Comparison of ENCODE assay signal across 1 cellular context in the genomic region with DNA sequence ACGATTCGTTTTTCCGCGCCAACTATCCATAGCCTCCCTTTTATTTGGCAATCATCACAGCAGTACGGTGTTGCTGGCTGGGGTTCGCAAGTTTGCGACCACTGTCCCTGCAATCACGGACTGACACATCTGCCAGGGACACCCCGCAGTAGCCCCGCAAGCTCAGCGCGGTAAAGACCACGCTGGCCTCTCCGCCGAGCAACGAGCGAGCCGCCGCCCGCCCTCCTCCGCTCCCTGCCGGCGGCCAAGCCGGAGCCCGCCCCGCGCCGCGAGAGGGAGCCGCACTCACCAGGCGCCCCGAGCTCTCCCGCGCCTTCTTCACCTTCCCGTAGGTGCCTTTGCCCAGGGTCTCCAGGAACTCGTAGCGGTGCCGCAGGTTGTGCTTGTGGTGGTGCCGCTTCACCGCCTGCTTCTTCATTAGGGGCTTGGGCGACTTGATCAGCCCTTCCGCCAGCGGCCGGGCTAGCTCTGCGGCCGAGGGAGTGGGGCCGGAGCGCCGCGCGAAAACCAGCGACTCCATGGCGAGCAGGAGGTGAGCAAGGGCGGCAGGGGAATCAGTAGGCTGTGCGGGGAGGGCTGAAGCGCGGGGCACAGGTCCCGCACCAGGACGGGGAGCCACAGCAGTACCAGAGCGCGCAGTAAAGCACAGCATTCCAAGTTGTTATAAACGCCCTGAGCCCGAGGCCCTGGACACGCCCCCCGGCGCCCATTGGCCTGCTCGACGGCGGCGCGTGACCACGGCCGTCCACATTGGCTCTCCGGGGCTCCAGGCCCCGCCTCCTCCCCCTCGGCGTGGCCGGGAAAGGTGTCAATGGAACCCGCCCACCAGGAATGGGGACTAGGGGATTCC.
A peak's percentile ranks its signal among the peaks of the same experiment; 100 is the strongest.
TF ChIP-seq lines count a peak whose summit lies in the region.

A gene (minus strand): TSS at position 637 of the 850 bp plus-strand sequence. CDS start 117 bp downstream, at position 520.

TF ChIP-seq in HepG2, 621 proteins besides CTCF, POLR2A, EP300 and RAD21 (continued from another document and continues in another):
- TF ChIP-seq, protein P1, sequence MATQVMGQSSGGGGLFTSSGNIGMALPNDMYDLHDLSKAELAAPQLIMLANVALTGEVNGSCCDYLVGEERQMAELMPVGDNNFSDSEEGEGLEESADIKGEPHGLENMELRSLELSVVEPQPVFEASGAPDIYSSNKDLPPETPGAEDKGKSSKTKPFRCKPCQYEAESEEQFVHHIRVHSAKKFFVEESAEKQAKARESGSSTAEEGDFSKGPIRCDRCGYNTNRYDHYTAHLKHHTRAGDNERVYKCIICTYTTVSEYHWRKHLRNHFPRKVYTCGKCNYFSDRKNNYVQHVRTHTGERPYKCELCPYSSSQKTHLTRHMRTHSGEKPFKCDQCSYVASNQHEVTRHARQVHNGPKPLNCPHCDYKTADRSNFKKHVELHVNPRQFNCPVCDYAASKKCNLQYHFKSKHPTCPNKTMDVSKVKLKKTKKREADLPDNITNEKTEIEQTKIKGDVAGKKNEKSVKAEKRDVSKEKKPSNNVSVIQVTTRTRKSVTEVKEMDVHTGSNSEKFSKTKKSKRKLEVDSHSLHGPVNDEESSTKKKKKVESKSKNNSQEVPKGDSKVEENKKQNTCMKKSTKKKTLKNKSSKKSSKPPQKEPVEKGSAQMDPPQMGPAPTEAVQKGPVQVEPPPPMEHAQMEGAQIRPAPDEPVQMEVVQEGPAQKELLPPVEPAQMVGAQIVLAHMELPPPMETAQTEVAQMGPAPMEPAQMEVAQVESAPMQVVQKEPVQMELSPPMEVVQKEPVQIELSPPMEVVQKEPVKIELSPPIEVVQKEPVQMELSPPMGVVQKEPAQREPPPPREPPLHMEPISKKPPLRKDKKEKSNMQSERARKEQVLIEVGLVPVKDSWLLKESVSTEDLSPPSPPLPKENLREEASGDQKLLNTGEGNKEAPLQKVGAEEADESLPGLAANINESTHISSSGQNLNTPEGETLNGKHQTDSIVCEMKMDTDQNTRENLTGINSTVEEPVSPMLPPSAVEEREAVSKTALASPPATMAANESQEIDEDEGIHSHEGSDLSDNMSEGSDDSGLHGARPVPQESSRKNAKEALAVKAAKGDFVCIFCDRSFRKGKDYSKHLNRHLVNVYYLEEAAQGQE (IDR thresholded peaks at IDR 0.05; ENCODE audit: borderline replicate concordance in 1 of 2, low read depth in 1 of 2, low read length in 2 of 2) = no peak
- peak; percentile 75; the same call in 1 of the 2 replicates for TF ChIP-seq ZNF83 (CRISPR knock-in tag; IDR thresholded peaks at IDR 0.05; ENCODE audit: borderline replicate concordance)
- TF ChIP-seq EED (CRISPR knock-in tag; IDR thresholded peaks at IDR 0.05) = 0 out of 2 replicates have a peak, but pooled peaks have one; percentile 26
- TF ChIP-seq ZSCAN30 (CRISPR knock-in tag; IDR thresholded peaks at IDR 0.05) = no peak
- TF ChIP-seq, protein P2, sequence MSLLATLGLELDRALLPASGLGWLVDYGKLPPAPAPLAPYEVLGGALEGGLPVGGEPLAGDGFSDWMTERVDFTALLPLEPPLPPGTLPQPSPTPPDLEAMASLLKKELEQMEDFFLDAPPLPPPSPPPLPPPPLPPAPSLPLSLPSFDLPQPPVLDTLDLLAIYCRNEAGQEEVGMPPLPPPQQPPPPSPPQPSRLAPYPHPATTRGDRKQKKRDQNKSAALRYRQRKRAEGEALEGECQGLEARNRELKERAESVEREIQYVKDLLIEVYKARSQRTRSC (CRISPR knock-in tag; IDR thresholded peaks at IDR 0.05; ENCODE audit: low read depth) = no peak
- no peak for TF ChIP-seq CHD4 (IDR thresholded peaks at IDR 0.05; ENCODE audit: borderline replicate concordance, low read length)
- no peak for TF ChIP-seq MIXL1 (CRISPR knock-in tag; IDR thresholded peaks at IDR 0.05)
- peak; percentile 34; the same call in 1 of the 2 replicates for TF ChIP-seq RFXANK (CRISPR knock-in tag; IDR thresholded peaks at IDR 0.05)
- no peak for TF ChIP-seq ZNF441 (CRISPR knock-in tag; IDR thresholded peaks at IDR 0.05; ENCODE audit: borderline replicate concordance)
- TF ChIP-seq, protein P3, sequence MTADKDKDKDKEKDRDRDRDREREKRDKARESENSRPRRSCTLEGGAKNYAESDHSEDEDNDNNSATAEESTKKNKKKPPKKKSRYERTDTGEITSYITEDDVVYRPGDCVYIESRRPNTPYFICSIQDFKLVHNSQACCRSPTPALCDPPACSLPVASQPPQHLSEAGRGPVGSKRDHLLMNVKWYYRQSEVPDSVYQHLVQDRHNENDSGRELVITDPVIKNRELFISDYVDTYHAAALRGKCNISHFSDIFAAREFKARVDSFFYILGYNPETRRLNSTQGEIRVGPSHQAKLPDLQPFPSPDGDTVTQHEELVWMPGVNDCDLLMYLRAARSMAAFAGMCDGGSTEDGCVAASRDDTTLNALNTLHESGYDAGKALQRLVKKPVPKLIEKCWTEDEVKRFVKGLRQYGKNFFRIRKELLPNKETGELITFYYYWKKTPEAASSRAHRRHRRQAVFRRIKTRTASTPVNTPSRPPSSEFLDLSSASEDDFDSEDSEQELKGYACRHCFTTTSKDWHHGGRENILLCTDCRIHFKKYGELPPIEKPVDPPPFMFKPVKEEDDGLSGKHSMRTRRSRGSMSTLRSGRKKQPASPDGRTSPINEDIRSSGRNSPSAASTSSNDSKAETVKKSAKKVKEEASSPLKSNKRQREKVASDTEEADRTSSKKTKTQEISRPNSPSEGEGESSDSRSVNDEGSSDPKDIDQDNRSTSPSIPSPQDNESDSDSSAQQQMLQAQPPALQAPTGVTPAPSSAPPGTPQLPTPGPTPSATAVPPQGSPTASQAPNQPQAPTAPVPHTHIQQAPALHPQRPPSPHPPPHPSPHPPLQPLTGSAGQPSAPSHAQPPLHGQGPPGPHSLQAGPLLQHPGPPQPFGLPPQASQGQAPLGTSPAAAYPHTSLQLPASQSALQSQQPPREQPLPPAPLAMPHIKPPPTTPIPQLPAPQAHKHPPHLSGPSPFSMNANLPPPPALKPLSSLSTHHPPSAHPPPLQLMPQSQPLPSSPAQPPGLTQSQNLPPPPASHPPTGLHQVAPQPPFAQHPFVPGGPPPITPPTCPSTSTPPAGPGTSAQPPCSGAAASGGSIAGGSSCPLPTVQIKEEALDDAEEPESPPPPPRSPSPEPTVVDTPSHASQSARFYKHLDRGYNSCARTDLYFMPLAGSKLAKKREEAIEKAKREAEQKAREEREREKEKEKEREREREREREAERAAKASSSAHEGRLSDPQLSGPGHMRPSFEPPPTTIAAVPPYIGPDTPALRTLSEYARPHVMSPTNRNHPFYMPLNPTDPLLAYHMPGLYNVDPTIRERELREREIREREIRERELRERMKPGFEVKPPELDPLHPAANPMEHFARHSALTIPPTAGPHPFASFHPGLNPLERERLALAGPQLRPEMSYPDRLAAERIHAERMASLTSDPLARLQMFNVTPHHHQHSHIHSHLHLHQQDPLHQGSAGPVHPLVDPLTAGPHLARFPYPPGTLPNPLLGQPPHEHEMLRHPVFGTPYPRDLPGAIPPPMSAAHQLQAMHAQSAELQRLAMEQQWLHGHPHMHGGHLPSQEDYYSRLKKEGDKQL (CRISPR knock-in tag; IDR thresholded peaks at IDR 0.05; ENCODE audit: low read depth) = no peak
- peak; percentile 41; the same call in 1 of the 2 replicates for TF ChIP-seq SPEN (CRISPR knock-in tag; IDR thresholded peaks at IDR 0.05; ENCODE audit: low read depth)
- TF ChIP-seq, protein P4, sequence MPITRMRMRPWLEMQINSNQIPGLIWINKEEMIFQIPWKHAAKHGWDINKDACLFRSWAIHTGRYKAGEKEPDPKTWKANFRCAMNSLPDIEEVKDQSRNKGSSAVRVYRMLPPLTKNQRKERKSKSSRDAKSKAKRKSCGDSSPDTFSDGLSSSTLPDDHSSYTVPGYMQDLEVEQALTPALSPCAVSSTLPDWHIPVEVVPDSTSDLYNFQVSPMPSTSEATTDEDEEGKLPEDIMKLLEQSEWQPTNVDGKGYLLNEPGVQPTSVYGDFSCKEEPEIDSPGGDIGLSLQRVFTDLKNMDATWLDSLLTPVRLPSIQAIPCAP (CRISPR knock-in tag; IDR thresholded peaks at IDR 0.05; ENCODE audit: low read depth) = no peak
- no peak for TF ChIP-seq SSRP1 (CRISPR knock-in tag; IDR thresholded peaks at IDR 0.05)
- no peak; the same call in 1 of the 2 replicates for TF ChIP-seq ZNF878 (CRISPR knock-in tag; IDR thresholded peaks at IDR 0.05)
- TF ChIP-seq, protein P5, sequence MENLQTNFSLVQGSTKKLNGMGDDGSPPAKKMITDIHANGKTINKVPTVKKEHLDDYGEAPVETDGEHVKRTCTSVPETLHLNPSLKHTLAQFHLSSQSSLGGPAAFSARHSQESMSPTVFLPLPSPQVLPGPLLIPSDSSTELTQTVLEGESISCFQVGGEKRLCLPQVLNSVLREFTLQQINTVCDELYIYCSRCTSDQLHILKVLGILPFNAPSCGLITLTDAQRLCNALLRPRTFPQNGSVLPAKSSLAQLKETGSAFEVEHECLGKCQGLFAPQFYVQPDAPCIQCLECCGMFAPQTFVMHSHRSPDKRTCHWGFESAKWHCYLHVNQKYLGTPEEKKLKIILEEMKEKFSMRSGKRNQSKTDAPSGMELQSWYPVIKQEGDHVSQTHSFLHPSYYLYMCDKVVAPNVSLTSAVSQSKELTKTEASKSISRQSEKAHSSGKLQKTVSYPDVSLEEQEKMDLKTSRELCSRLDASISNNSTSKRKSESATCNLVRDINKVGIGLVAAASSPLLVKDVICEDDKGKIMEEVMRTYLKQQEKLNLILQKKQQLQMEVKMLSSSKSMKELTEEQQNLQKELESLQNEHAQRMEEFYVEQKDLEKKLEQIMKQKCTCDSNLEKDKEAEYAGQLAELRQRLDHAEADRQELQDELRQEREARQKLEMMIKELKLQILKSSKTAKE (CRISPR knock-in tag; IDR thresholded peaks at IDR 0.05; ENCODE audit: borderline replicate concordance) = no peak
- TF ChIP-seq AKAP8 (CRISPR knock-in tag; IDR thresholded peaks at IDR 0.05) = no peak
- TF ChIP-seq, protein P6, sequence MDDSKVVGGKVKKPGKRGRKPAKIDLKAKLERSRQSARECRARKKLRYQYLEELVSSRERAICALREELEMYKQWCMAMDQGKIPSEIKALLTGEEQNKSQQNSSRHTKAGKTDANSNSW (CRISPR knock-in tag; IDR thresholded peaks at IDR 0.05; ENCODE audit: borderline replicate concordance) = 0 out of 2 replicates have a peak, but pooled peaks have one; percentile 33
- TF ChIP-seq, protein P7, sequence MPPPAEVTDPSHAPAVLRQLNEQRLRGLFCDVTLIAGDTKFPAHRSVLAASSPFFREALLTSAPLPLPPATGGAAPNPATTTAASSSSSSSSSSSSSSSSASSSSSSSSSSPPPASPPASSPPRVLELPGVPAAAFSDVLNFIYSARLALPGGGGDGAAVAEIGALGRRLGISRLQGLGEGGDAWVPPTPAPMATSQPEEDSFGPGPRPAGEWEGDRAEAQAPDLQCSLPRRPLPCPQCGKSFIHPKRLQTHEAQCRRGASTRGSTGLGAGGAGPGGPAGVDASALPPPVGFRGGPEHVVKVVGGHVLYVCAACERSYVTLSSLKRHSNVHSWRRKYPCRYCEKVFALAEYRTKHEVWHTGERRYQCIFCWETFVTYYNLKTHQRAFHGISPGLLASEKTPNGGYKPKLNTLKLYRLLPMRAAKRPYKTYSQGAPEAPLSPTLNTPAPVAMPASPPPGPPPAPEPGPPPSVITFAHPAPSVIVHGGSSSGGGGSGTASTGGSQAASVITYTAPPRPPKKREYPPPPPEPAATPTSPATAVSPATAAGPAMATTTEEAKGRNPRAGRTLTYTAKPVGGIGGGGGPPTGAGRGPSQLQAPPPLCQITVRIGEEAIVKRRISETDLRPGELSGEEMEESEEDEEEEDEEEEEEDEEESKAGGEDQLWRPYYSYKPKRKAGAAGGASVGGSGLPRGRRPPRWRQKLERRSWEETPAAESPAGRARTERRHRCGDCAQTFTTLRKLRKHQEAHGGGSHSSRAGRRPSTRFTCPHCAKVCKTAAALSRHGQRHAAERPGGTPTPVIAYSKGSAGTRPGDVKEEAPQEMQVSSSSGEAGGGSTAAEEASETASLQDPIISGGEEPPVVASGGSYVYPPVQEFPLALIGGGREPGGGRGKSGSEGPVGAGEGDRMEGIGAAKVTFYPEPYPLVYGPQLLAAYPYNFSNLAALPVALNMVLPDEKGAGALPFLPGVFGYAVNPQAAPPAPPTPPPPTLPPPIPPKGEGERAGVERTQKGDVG (CRISPR knock-in tag; IDR thresholded peaks at IDR 0.05; ENCODE audit: borderline replicate concordance) = peak; percentile 71; the same call in 1 of the 2 replicates
- TF ChIP-seq, protein P8, sequence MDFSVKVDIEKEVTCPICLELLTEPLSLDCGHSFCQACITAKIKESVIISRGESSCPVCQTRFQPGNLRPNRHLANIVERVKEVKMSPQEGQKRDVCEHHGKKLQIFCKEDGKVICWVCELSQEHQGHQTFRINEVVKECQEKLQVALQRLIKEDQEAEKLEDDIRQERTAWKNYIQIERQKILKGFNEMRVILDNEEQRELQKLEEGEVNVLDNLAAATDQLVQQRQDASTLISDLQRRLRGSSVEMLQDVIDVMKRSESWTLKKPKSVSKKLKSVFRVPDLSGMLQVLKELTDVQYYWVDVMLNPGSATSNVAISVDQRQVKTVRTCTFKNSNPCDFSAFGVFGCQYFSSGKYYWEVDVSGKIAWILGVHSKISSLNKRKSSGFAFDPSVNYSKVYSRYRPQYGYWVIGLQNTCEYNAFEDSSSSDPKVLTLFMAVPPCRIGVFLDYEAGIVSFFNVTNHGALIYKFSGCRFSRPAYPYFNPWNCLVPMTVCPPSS (IDR thresholded peaks at IDR 0.05) = no peak
- no peak; the same call in 1 of the 2 replicates for TF ChIP-seq RXRA (CRISPR knock-in tag; IDR thresholded peaks at IDR 0.05)
- TF ChIP-seq ISL2 (CRISPR knock-in tag; IDR thresholded peaks at IDR 0.05) = no peak
- no peak for TF ChIP-seq HDAC2 (CRISPR knock-in tag; IDR thresholded peaks at IDR 0.05)
- no peak for TF ChIP-seq ZNF232 (CRISPR knock-in tag; IDR thresholded peaks at IDR 0.05; ENCODE audit: borderline replicate concordance)
- TF ChIP-seq, protein P9, sequence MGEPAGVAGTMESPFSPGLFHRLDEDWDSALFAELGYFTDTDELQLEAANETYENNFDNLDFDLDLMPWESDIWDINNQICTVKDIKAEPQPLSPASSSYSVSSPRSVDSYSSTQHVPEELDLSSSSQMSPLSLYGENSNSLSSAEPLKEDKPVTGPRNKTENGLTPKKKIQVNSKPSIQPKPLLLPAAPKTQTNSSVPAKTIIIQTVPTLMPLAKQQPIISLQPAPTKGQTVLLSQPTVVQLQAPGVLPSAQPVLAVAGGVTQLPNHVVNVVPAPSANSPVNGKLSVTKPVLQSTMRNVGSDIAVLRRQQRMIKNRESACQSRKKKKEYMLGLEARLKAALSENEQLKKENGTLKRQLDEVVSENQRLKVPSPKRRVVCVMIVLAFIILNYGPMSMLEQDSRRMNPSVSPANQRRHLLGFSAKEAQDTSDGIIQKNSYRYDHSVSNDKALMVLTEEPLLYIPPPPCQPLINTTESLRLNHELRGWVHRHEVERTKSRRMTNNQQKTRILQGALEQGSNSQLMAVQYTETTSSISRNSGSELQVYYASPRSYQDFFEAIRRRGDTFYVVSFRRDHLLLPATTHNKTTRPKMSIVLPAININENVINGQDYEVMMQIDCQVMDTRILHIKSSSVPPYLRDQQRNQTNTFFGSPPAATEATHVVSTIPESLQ (CRISPR knock-in tag; conservative IDR thresholded peaks at IDR 0.05) = no peak
- peak; percentile 82 for TF ChIP-seq SP2 (CRISPR knock-in tag; IDR thresholded peaks at IDR 0.05)
- no peak for TF ChIP-seq ONECUT2 (CRISPR knock-in tag; IDR thresholded peaks at IDR 0.05)
- TF ChIP-seq, protein P10, sequence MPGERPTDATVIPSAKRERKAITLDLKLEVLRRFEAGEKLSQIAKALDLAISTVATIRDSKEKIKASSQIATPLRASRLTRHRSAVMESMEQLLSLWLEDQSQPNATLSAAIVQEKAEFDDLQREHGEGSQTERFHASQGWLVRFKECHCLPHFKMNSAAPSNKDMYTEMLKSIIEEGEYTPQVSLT (CRISPR knock-in tag; IDR thresholded peaks at IDR 0.05; ENCODE audit: borderline replicate concordance, low read depth) = no peak
- peak; percentile 44; the same call in 1 of the 2 replicates for TF ChIP-seq ZNF350 (CRISPR knock-in tag; IDR thresholded peaks at IDR 0.05; ENCODE audit: borderline replicate concordance, low read depth)
- no peak for TF ChIP-seq ZNF432 (CRISPR knock-in tag; IDR thresholded peaks at IDR 0.05; ENCODE audit: borderline replicate concordance)
- no peak for TF ChIP-seq XBP1 (CRISPR knock-in tag; IDR thresholded peaks at IDR 0.05)
- peak; percentile 64; the same call in 1 of the 2 replicates for TF ChIP-seq ZKSCAN5 (CRISPR knock-in tag; IDR thresholded peaks at IDR 0.05)
- peak; percentile 64; the same call in 1 of the 2 replicates for TF ChIP-seq ZMYM4 (CRISPR knock-in tag; IDR thresholded peaks at IDR 0.05)
